ENCODE assay signal across 12 cellular contexts in the genomic region with DNA sequence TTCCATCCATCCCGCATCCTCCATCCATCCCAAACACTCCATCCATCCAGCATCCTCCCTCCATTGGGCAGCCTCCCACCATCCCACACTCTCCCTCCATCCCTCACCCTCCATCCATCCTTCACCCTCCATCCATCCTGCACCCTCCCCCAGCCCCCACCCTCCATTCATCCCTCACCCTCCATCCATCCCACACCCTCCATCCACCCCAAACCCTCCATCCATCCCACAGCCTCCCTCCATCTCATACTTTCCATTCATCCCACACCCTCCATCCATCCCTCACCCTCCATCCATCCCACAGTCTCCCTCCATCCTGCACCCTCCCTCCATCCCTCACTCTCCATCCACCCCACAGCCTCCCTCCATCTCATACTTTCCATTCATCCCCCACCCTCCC.
A peak's percentile ranks its signal among the peaks of the same experiment; 100 is the strongest.
DNase-seq lines count a peak whose midpoint lies in the region; ATAC-seq and TF ChIP-seq lines count a peak whose summit lies in the region.
"Had no signal": no experiment of that assay in that cellular context is flagged by ENCODE, and none has a peak within 500 bp of the region (broad histone marks: within the 10 kb centered on the region; RNA-seq: fewer than 3 reads in every experiment).

No MANE protein-coding gene starts in this region.

- H3K27ac Mint-ChIP-seq in CD4-positive, alpha-beta memory T cell, result no peak overlapping the region

- no peak overlapping the region for H3K4me3 ChIP-seq in heart left ventricle
- H3K4me3 ChIP-seq in right atrium auricular region, result no peak overlapping the region
- H3K4me3 ChIP-seq in lung, result no peak overlapping the region
- no peak overlapping the region for H3K4me3 ChIP-seq in CD4-positive, alpha-beta memory T cell (ENCODE audit: low read length in 2 of 2)
- H3K4me3 ChIP-seq: ascending aorta, transverse colon had no signal

- H3K9me3 Mint-ChIP-seq in CD4-positive, alpha-beta memory T cell, result peaks cover 0 to 6% (median 0%) of the 10 kb centered on the region in 8 donors

- no peaks in the 10 kb centered on the region for H3K36me3 Mint-ChIP-seq in CD4-positive, alpha-beta memory T cell

- 94 to 98% (median 95%) methylated on average over 1 of the region's 1 CpG for whole genome bisulfite sequencing in heart left ventricle, 4 donors
- 92 to 97% methylated on average over 1 of the region's 1 CpG for WGBS in lung, 2 donors

- TF ChIP-seq CTCF in heart left ventricle (IDR thresholded peaks at IDR 0.05) (no peak), right atrium auricular region (IDR thresholded peaks at IDR 0.05) (no peak), lung (IDR thresholded peaks at IDR 0.05; ENCODE audit: control extremely low read depth, extremely low read depth) (no peak)

- peak; percentile 65 to 96 (median 70) for ATAC-seq in heart left ventricle
- ATAC-seq in lung (ENCODE audit: insufficient read depth, low FRiP score), result peak; percentile 58

- H3K36me3 ChIP-seq in heart left ventricle (no peaks in the 10 kb centered on the region), right atrium auricular region (no peaks in the 10 kb centered on the region), lung (ENCODE audit: control insufficient read depth in 2 of 2, insufficient read depth in 2 of 2, low read length in 2 of 2) (no peaks in the 10 kb centered on the region)
- no peaks in the 10 kb centered on the region for H3K36me3 ChIP-seq in CD4-positive, alpha-beta memory T cell (ENCODE audit: insufficient read depth, low read length)
- H3K36me3 ChIP-seq: ascending aorta, transverse colon had no signal

- TF ChIP-seq POLR2A in heart left ventricle (IDR thresholded peaks at IDR 0.05), result no peak

- peak in 1 of 5 donors; percentile 11 for DNase-seq in heart left ventricle
- no peak for DNase-seq in right atrium auricular region (ENCODE audit: low spot score)
- DNase-seq in dermis blood vessel endothelial cell, result peak; percentile 11
- DNase-seq in lung (ENCODE audit: low spot score), result no peak
- DNase-seq in CD4-positive, alpha-beta memory T cell, result no peak
- DNase-seq in AML-193 (lab: John Stamatoyannopoulos, UW), result no peak
- no peak for DNase-seq in DMS153 (lab: John Stamatoyannopoulos, UW)
- no peak for DNase-seq in NAMALWA (ENCODE audit: low spot score)
- DNase-seq: NCI-H1105 treated with DMSO at 0.1 percent for 48 hours, NCI-H526, transverse colon had no signal

- no peaks in the 10 kb centered on the region for H3K4me1 Mint-ChIP-seq in CD4-positive, alpha-beta memory T cell

- H3K4me3 Mint-ChIP-seq in CD4-positive, alpha-beta memory T cell, result no peak overlapping the region

- peaks cover 0 to 8% (median 0%) of the 10 kb centered on the region in 12 donors for H3K4me1 ChIP-seq in heart left ventricle
- no peaks in the 10 kb centered on the region for H3K4me1 ChIP-seq in right atrium auricular region
- peaks cover 0 to 3% of the 10 kb centered on the region in 2 donors for H3K4me1 ChIP-seq in lung (ENCODE audit: control insufficient read depth in 2 of 2, insufficient read depth in 2 of 2, low read length in 2 of 2)
- H3K4me1 ChIP-seq in CD4-positive, alpha-beta memory T cell (ENCODE audit: insufficient read depth, low read length), result no peaks in the 10 kb centered on the region
- H3K4me1 ChIP-seq: ascending aorta, transverse colon had no signal

- H3K9me3 ChIP-seq in heart left ventricle, result peaks cover 0 to 5% (median 0%) of the 10 kb centered on the region in 12 donors
- H3K9me3 ChIP-seq in right atrium auricular region, result no peaks in the 10 kb centered on the region
- peaks cover 0 to 5% of the 10 kb centered on the region in 2 donors for H3K9me3 ChIP-seq in lung (ENCODE audit: control insufficient read depth in 2 of 2, insufficient read depth in 1 of 2, low read length in 1 of 2)
- no peaks in the 10 kb centered on the region for H3K9me3 ChIP-seq in CD4-positive, alpha-beta memory T cell (ENCODE audit: control insufficient read depth in 1 of 2, low read length in 2 of 2)
- H3K9me3 ChIP-seq: ascending aorta, transverse colon had no signal

- intact Hi-C loops in heart left ventricle (cut with DNase I), result no loop called here
- intact Hi-C loops in CD4-positive, alpha-beta memory T cell (cut with micrococcal nuclease), result no loop called here

- peaks cover 7 to 8% of the 10 kb centered on the region in 2 donors for H3K27me3 Mint-ChIP-seq in CD4-positive, alpha-beta memory T cell

- H3K27ac ChIP-seq in heart left ventricle, result no peak overlapping the region
- no peak overlapping the region for H3K27ac ChIP-seq in right atrium auricular region
- H3K27ac ChIP-seq in lung (ENCODE audit: low read depth in 1 of 2, low read length in 1 of 2), result no peak overlapping the region
- no peak overlapping the region for H3K27ac ChIP-seq in CD4-positive, alpha-beta memory T cell (ENCODE audit: low read depth, low read length)
- H3K27ac ChIP-seq: ascending aorta, transverse colon had no signal

- H3K27me3 ChIP-seq in heart left ventricle (peaks cover 0 to 14% (median 0%) of the 10 kb centered on the region in 9 donors), right atrium auricular region (no peaks in the 10 kb centered on the region), lung (ENCODE audit: control insufficient read depth, insufficient read depth) (no peaks in the 10 kb centered on the region)
- no peaks in the 10 kb centered on the region for H3K27me3 ChIP-seq in CD4-positive, alpha-beta memory T cell (ENCODE audit: insufficient read depth, low read length)
- H3K27me3 ChIP-seq: ascending aorta, transverse colon had no signal

- POLR2A ChIA-PET in CD4-positive, alpha-beta memory T cell (lab: Charles Lee; ENCODE audit: partially characterized antibody), result no interaction called here

- CTCF ChIA-PET in CD4-positive, alpha-beta memory T cell (lab: Charles Lee; ENCODE audit: partially characterized antibody), result no interaction called here
